In the genomic region with DNA sequence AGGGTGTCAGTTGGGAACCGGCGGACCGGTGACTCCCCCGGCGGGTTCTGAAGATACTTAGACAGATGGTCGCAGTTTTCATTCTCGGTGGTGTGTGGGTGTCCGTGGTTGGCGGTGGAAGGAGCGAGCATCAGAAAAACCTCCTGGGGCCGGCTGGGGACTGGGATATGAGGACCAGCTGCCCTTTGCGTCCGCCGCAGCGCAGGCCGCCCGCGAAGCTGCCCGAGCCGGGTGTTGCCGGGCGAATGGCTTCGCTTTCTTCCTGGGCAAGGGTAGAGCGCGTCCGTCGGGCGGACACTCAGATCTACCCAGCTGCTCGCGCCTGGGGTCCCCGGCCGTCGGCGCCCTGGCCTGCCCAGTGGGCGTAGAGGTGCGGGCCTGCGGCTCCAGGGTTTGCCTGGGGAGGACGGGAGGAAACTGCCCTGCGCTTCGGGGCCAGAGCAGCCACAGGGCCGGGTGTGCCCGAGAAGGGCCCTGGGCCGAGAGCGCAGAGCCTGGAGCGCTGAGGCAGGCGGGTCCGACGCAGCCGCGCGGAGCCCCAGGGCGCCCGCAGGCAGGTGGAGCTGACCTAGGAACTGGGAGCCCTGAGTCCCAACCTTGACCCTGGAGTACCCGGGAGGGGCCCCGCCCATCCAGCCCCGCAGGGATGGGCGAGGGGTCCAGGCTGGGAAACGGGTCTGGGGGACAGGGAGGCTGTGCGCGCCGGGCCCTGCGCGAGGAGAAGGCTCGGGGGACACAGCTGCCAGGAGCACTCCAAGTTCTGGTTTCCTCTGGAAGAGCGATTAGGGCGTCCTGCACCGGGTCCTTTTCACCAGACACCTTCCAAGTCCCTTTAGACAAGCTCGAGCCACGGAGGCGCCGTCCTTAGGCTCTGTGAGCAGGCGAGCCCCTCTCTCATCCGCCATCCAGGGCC, we compare ENCODE assay signal across 11 cellular contexts. TPM values are rescaled to one million over a fixed set of nuclear protein-coding genes. Genes with fewer than 3 reads are reported as not detected.
DNase-seq lines count a peak whose midpoint lies in the region; ATAC-seq and TF ChIP-seq lines count a peak whose summit lies in the region.
"Had no signal": no experiment of that assay in that cellular context is flagged by ENCODE, and none has a peak within 500 bp of the region (broad histone marks: within the 10 kb centered on the region; RNA-seq: fewer than 3 reads in every experiment).

No MANE protein-coding gene starts in this region.

- ATAC-seq in upper lobe of left lung (ENCODE audit: low FRiP score in 2 of 2): peak in 1 of 2 donors; percentile 39
- ATAC-seq in GM19467 (IDR thresholded peaks at IDR 0.05; ENCODE audit: unreplicated experiment): no peak
- ATAC-seq: GM12878 had no signal

- peak overlapping the region; percentile 43 for H3K9ac ChIP-seq in mucosa of stomach (ENCODE audit: low read length)

- H3K9me3 ChIP-seq in mucosa of stomach (ENCODE audit: control insufficient read depth, low read length) (no peaks in the 10 kb centered on the region), upper lobe of left lung (no peaks in the 10 kb centered on the region)

- H3K36me3 ChIP-seq in mucosa of stomach (ENCODE audit: control insufficient read depth, insufficient read depth, low read length) (no peaks in the 10 kb centered on the region), upper lobe of left lung (no peaks in the 10 kb centered on the region)

- no peak for TF ChIP-seq EP300 in upper lobe of left lung (IDR thresholded peaks at IDR 0.05)

- TF ChIP-seq CTCF in epithelial cell of proximal tubule (conservative IDR thresholded peaks at IDR 0.05; ENCODE audit: low read depth, low read length) (no peak), upper lobe of left lung (IDR thresholded peaks at IDR 0.05) (no peak)

- H3K27me3 ChIP-seq in mucosa of stomach (ENCODE audit: control insufficient read depth, insufficient read depth, low read length) (peaks cover 52% of the 10 kb centered on the region), upper lobe of left lung (peaks cover 0 to 28% (median 14%) of the 10 kb centered on the region in 4 donors)

- WGBS in upper lobe of left lung, 2 donors: 11 to 12% methylated on average over 13 to 24 of the region's 73 CpGs

- H3K4me1 ChIP-seq in mucosa of stomach (ENCODE audit: control insufficient read depth, insufficient read depth, low read length): peaks cover 3% of the 10 kb centered on the region
- peaks cover 7 to 34% (median 23%) of the 10 kb centered on the region in 4 donors for H3K4me1 ChIP-seq in upper lobe of left lung

- peak; percentile 33 for DNase-seq in RPMI7951 (ENCODE audit: low read depth)
- no peak for DNase-seq in epithelial cell of proximal tubule (ENCODE audit: low read depth)
- DNase-seq in upper lobe of left lung: peak in 1 of 2 donors; percentile 83
- no peak for DNase-seq in KG1 (lab: John Stamatoyannopoulos, UW)
- DNase-seq in MV-4-11 (lab: John Stamatoyannopoulos, UW): no peak
- DNase-seq: activated T-cell treated with anti-CD3 and anti-CD28 coated beads, Interleukin-2, amount 50 U/mL, for 1 hour; NCI-H1092 had no signal

- H3K27ac ChIP-seq in upper lobe of left lung: peak overlapping the region; percentile 50 to 79 (median 74)

- H3K4me3 ChIP-seq in epithelial cell of proximal tubule (ENCODE audit: low read depth, low read length) (peak overlapping the region; percentile 51), mucosa of stomach (ENCODE audit: low read length) (no peak overlapping the region), upper lobe of left lung (peak overlapping the region; percentile 53 to 76 (median 66))
- H3K4me3 ChIP-seq: GM12878 had no signal

- TF ChIP-seq POLR2A in upper lobe of left lung (IDR thresholded peaks at IDR 0.05): no peak

RNA-seq across cellular contexts. Expression of a gene that starts 1.3 kb away (rescaled TPM):
- 94.9 and 102 TPM in 2 replicates for total RNA-seq in RPMI7951 (2014; rRNA removed; shearing (Covaris generic))
- 0.46 and 1.8 TPM in 2 replicates for total RNA-seq in epithelial cell of proximal tubule
- 10 to 100 TPM; 10.5 to 29.3 (median 23.4) TPM for total RNA-seq in upper lobe of left lung
- total RNA-seq: frontal cortex, GM12878 had no signal
